1 cellular context compared by ENCODE assay signal in genomic region chr15:82919231-82919886, GRCh38.
TF ChIP-seq lines count a peak whose summit lies in the region.

No MANE protein-coding gene starts in this region.

TF ChIP-seq in GM23338, 12 proteins besides CTCF, POLR2A, EP300 and RAD21 (continued from another document):
- TF ChIP-seq ZNF462 (CRISPR knock-in tag; IDR thresholded peaks at IDR 0.05): no peak
